22 cellular contexts compared by ENCODE assay signal in genomic region chr5:72204946-72205345, GRCh38.
"Had no signal": no experiment of that assay in that cellular context is flagged by ENCODE, and none has a peak within 500 bp of the region (broad histone marks: within the 10 kb centered on the region; RNA-seq: fewer than 3 reads in every experiment).

No MANE protein-coding gene starts in this region.

- H3K4me1 Mint-ChIP-seq: activated CD4-positive, alpha-beta memory T cell treated with anti-CD3 and anti-CD28 coated beads, Interleukin-2, amount 10 ng/mL, durations not matched to agents 7 days and 5 days; endodermal cell; memory B cell; T-cell had no signal

- H3K27ac Mint-ChIP-seq: activated CD4-positive, alpha-beta memory T cell treated with anti-CD3 and anti-CD28 coated beads, Interleukin-2, amount 10 ng/mL, durations not matched to agents 7 days and 5 days; activated CD4-positive, alpha-beta T cell treated with anti-CD3 and anti-CD28 coated beads for 36 hours; activated naive CD8-positive, alpha-beta T cell; endodermal cell; memory B cell; T-cell had no signal

- H3K9me3 ChIP-seq: heart right ventricle, left ventricle myocardium inferior, ovary, sigmoid colon, upper lobe of left lung had no signal

- H3K27me3 Mint-ChIP-seq: activated naive CD8-positive, alpha-beta T cell; memory B cell; T-cell had no signal

- H3K36me3 Mint-ChIP-seq: T-cell had no signal

- H3K36me3 ChIP-seq: ovary, upper lobe of left lung had no signal

- H3K4me1 ChIP-seq: upper lobe of left lung had no signal

- H3K4me3 Mint-ChIP-seq: activated CD4-positive, alpha-beta memory T cell treated with anti-CD3 and anti-CD28 coated beads, Interleukin-2, amount 10 ng/mL, durations not matched to agents 7 days and 5 days; activated CD4-positive, alpha-beta T cell treated with anti-CD3 and anti-CD28 coated beads for 36 hours; activated naive CD8-positive, alpha-beta T cell; endodermal cell; memory B cell; neural crest cell; T-cell had no signal

- H3K4me3 ChIP-seq: heart right ventricle, left ventricle myocardium inferior, ovary, sigmoid colon, upper lobe of left lung had no signal

- ATAC-seq: activated CD4-positive, alpha-beta T cell treated with anti-CD3 and anti-CD28 coated beads for 36 hours; heart right ventricle; T-cell had no signal

- H3K27me3 ChIP-seq: heart right ventricle, ovary, sigmoid colon, upper lobe of left lung had no signal

- FAIRE-seq: kidney had no signal

- DNase-seq: activated CD4-positive, alpha-beta memory T cell treated with anti-CD3 and anti-CD28 coated beads, Interleukin-2, amount 10 ng/mL, durations not matched to agents 7 days and 5 days; activated CD4-positive, alpha-beta T cell treated with anti-CD3 and anti-CD28 coated beads for 36 hours; activated gamma-delta T cell; activated T-cell treated with anti-CD3 and anti-CD28 coated beads, Interleukin-2, amount 50 U/mL, for 48 hours; anterior cingulate cortex; endodermal cell; erythroblast; foreskin melanocyte; heart right ventricle; kidney; left ventricle myocardium inferior; ovary; sigmoid colon; stimulated activated CD4-positive, alpha-beta T cell treated with anti-CD3 and anti-CD28 coated beads, Interleukin-12 subunit alpha, Interleukin-12 subunit beta, amount 100 ng/mL, for 4 hours; stimulated activated naive CD4-positive, alpha-beta T cell; T-cell; T1000; upper lobe of left lung had no signal

- H3K9me3 Mint-ChIP-seq: activated CD4-positive, alpha-beta memory T cell treated with anti-CD3 and anti-CD28 coated beads, Interleukin-2, amount 10 ng/mL, durations not matched to agents 7 days and 5 days; endodermal cell; memory B cell; neural crest cell; T-cell had no signal

- H3K27ac ChIP-seq: heart right ventricle, left ventricle myocardium inferior, ovary, sigmoid colon, upper lobe of left lung, VCaP had no signal
